ENCODE assay signal across 10 cellular contexts in the genomic region with DNA sequence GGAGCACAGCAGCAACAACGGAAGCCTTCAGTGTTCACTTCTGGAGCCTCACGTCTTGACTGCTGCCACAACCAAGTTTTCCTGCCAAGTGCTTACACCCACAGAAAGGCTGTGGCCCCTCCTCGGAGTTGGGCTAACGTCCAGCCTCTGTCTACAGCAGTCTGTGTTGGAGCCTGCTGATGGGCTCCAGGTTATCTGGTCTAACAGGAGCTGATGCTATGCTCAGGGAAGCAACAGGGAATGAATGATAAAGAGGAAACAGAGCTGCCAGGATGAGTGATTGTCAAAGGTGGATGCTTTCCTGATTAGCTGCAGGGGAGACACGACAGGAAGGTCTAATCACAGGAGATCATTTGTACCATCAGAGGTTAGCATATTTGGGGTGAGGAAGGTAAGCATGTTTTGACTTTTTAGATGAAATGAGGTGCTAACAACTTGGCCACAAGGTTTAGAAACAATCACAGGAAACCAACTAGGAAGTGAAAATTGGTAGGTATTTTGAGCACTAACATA. TPM values are rescaled to one million over a fixed set of nuclear protein-coding genes. Genes with fewer than 3 reads are reported as not detected.
DNase-seq lines count a peak whose midpoint lies in the region; ATAC-seq and TF ChIP-seq lines count a peak whose summit lies in the region.
"Had no signal": no experiment of that assay in that cellular context is flagged by ENCODE, and none has a peak within 500 bp of the region (broad histone marks: within the 10 kb centered on the region; RNA-seq: fewer than 3 reads in every experiment).

No MANE protein-coding gene starts in this region.

- no peaks in the 10 kb centered on the region for H3K27me3 ChIP-seq in esophagus squamous epithelium

- H3K36me3 ChIP-seq in esophagus squamous epithelium = no peaks in the 10 kb centered on the region

- H3K4me1 ChIP-seq in esophagus squamous epithelium = peaks cover 9 to 49% (median 30%) of the 10 kb centered on the region in 3 donors

- no peak for TF ChIP-seq POLR2A in esophagus squamous epithelium (IDR thresholded peaks at IDR 0.05)

- no peak overlapping the region for H3K4me3 ChIP-seq in esophagus squamous epithelium

- peaks cover 5% of the 10 kb centered on the region for H3K9me3 Mint-ChIP-seq in neural crest cell
- H3K9me3 Mint-ChIP-seq: dendritic cell treated with granulocyte-macrophage colony-stimulating factor and Interleukin-4, amounts not matched to agents 40 ng/mL and 50 ng/mL, for 4 days had no signal

- no peaks in the 10 kb centered on the region for H3K27me3 Mint-ChIP-seq in neural crest cell (ENCODE audit: low read depth)
- H3K27me3 Mint-ChIP-seq: dendritic cell treated with granulocyte-macrophage colony-stimulating factor and Interleukin-4, amounts not matched to agents 40 ng/mL and 50 ng/mL, for 4 days had no signal

- peak overlapping the region; percentile 24 for H3K27ac Mint-ChIP-seq in neural crest cell (ENCODE audit: unreplicated experiment)
- H3K27ac Mint-ChIP-seq: dendritic cell treated with granulocyte-macrophage colony-stimulating factor and Interleukin-4, amounts not matched to agents 40 ng/mL and 50 ng/mL, for 4 days had no signal

- TF ChIP-seq CTCF in esophagus squamous epithelium (IDR thresholded peaks at IDR 0.05) = no peak
- no peak for TF ChIP-seq CTCF in neural crest cell (conservative IDR thresholded peaks at IDR 0.05)

- ATAC-seq in GM19023 (IDR thresholded peaks at IDR 0.05; ENCODE audit: unreplicated experiment) (no peak), HG03469 (IDR thresholded peaks at IDR 0.05; ENCODE audit: unreplicated experiment) (no peak)

- H3K36me3 Mint-ChIP-seq in neural crest cell (ENCODE audit: low read depth) = peaks cover 14% of the 10 kb centered on the region

- H3K4me3 Mint-ChIP-seq in neural crest cell = no peak overlapping the region
- H3K4me3 Mint-ChIP-seq: dendritic cell treated with granulocyte-macrophage colony-stimulating factor and Interleukin-4, amounts not matched to agents 40 ng/mL and 50 ng/mL, for 4 days had no signal

- peak overlapping the region; percentile 1 to 76 (median 50) for H3K27ac ChIP-seq in esophagus squamous epithelium

- no peaks in the 10 kb centered on the region for H3K9me3 ChIP-seq in esophagus squamous epithelium

- intact Hi-C loops in esophagus squamous epithelium (cut with DNase I) = loop anchor here (10.0 kb wide), 1 partner anchor 252 kb away; no protein-coding TSS in a partner anchor

- H3K4me1 Mint-ChIP-seq in neural crest cell = peaks cover 58% of the 10 kb centered on the region

- WGBS in esophagus squamous epithelium, 2 donors = 4 to 12% methylated on average over 5 of the region's 5 CpGs

- DNase-seq in GM03348 (ENCODE audit: low spot score) = peak; percentile 18
- DNase-seq in MV-4-11 (lab: John Stamatoyannopoulos, UW) = peak; percentile 14
- no peak for DNase-seq in esophagus squamous epithelium (lab: John Stamatoyannopoulos, UW)
- DNase-seq in neural crest cell (ENCODE audit: low read depth, low spot score) = no peak
- DNase-seq in NCI-H1436 treated with DMSO at 0.1 percent for 48 hours (lab: John Stamatoyannopoulos, UW) = no peak
- DNase-seq in activated CD4-positive, CD25-positive, alpha-beta regulatory T cell (lab: John Stamatoyannopoulos, UW) = no peak
- DNase-seq: activated CD4-positive, alpha-beta T cell treated with anti-CD3 and anti-CD28 coated beads, Interleukin-2, amount 50 U/mL, for 48 hours had no signal

RNA-seq across cellular contexts. Expression of gene RCBTB2, which starts 53.8 kb away (rescaled TPM):
- total RNA-seq in esophagus squamous epithelium = 10 to 100 TPM in 3 of 4 donors, 1 to 10 TPM in 1; 8.1 to 24.7 (median 14.9) TPM
- 25.2 and 26.3 TPM in 2 replicates for total RNA-seq in neural crest cell

Comparison
In these comparisons a context has a peak if more than half of its experiments do, and no peak if none do; other contexts are left out.
1. DNase-seq: peak in GM03348 (single experiment) and MV-4-11 (single experiment); none in esophagus squamous epithelium (single experiment), neural crest cell (single experiment), NCI-H1436 treated with DMSO at 0.1 percent for 48 hours (single experiment) and activated CD4-positive, CD25-positive, alpha-beta regulatory T cell (0 of 4).